18 cellular contexts compared by ENCODE assay signal in the genomic region with DNA sequence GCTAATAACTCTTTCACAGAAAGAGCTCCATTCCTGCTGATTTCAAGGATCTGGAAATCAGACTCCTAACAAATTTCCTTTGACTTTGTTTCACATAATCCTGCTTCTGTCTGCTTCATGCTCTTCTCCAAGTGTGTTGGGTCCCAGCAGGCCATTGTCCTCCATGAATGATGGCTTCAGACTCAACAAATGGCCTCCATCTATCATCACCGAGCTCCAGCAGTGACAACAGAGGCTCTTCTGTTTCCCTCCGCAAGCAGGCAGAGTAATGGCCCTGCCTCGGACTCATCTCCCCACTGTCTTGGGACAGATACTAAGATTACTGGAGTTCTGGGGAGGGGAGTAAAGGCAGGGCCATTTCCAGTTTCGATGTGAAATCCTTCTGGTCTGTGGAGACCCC.
"Had no signal": no experiment of that assay in that cellular context is flagged by ENCODE, and none has a peak within 500 bp of the region (broad histone marks: within the 10 kb centered on the region; RNA-seq: fewer than 3 reads in every experiment).

No MANE protein-coding gene starts in this region.

- DNase-seq: activated CD4-positive, alpha-beta memory T cell treated with anti-CD3 and anti-CD28 coated beads, Interleukin-2, amount 10 ng/mL, durations not matched to agents 7 days and 5 days; activated CD4-positive, alpha-beta T cell treated with anti-CD3 and anti-CD28 coated beads for 48 hours; activated CD4-positive, CD25-positive, alpha-beta regulatory T cell; activated CD8-positive, alpha-beta memory T cell treated with anti-CD3 and anti-CD28 coated beads, Interleukin-2, amount 10 ng/mL, durations not matched to agents 7 days and 5 days; activated naive CD4-positive, alpha-beta T cell treated with Interleukin-2 at 50 U/mL for 16 hours; activated naive CD8-positive, alpha-beta T cell treated with anti-CD3 and anti-CD28 coated beads, Interleukin-2, amount 10 ng/mL, durations not matched to agents 7 days and 5 days; brain microvascular endothelial cell; central memory CD4-positive, alpha-beta T cell; colonic mucosa; heart left ventricle; immature natural killer cell; mesendoderm; natural killer cell; stimulated activated naive CD8-positive, alpha-beta T cell treated with anti-CD3 and anti-CD28 coated beads, Interleukin-15, Interleukin-2, amounts not matched to agents 100 U/mL and 50 U/mL, for 24 hours; T-helper 1 cell; T-helper 9 cell; testis; upper lobe of left lung had no signal
